Comparison of ENCODE assay signal across 1 cellular context in genomic region chr20:57526885-57527566, GRCh38.
TF ChIP-seq lines count a peak whose summit lies in the region.

No MANE protein-coding gene starts in this region.

TF ChIP-seq in K562, 482 proteins besides CTCF, POLR2A, EP300 and RAD21 (continued from another document):
- TF ChIP-seq ZNF280A (IDR thresholded peaks at IDR 0.05; ENCODE audit: low read depth, partially characterized antibody) (no peak), PKNOX1 (IDR thresholded peaks at IDR 0.05) (peak; percentile 31; the same call in 1 of the 2 replicates), L3MBTL2 (IDR thresholded peaks at IDR 0.05) (no peak)
